ENCODE assay signal across 11 cellular contexts in genomic region chr4:26326791-26327190, GRCh38. TPM values are rescaled to one million over a fixed set of nuclear protein-coding genes. Genes with fewer than 3 reads are reported as not detected.
DNase-seq lines count a peak whose midpoint lies in the region; ATAC-seq and TF ChIP-seq lines count a peak whose summit lies in the region.
"Had no signal": no experiment of that assay in that cellular context is flagged by ENCODE, and none has a peak within 500 bp of the region (broad histone marks: within the 10 kb centered on the region; RNA-seq: fewer than 3 reads in every experiment).

No MANE protein-coding gene starts in this region.

- DNase-seq in activated CD4-positive, alpha-beta T cell treated with anti-CD3 and anti-CD28 coated beads, Interleukin-2, amount 10 ng/mL, durations not matched to agents 24 days and 14 days = no peak
- DNase-seq in activated CD4-positive, alpha-beta T cell treated with anti-CD3 and anti-CD28 coated beads for 4 hours = no peak
- peak; percentile 34 for DNase-seq in NB4 (ENCODE audit: low read depth)
- DNase-seq in cardiac fibroblast (ENCODE audit: low read depth in 2 of 2) = peak; percentile 71 to 96
- peak; percentile 20 for DNase-seq in retinal pigment epithelial cell (ENCODE audit: low read depth)
- DNase-seq in NCI-H526 treated with DMSO at 0.1 percent for 48 hours (lab: John Stamatoyannopoulos, UW) = no peak
- DNase-seq: activated effector memory CD4-positive, alpha-beta T cell treated with anti-CD3 and anti-CD28 coated beads, Interleukin-2, amount 50 U/mL, for 16 hours; BE2C; NCI-H82 had no signal

- peak overlapping the region; percentile 38 for H3K27ac Mint-ChIP-seq in activated CD4-positive, alpha-beta T cell treated with anti-CD3 and anti-CD28 coated beads, Interleukin-2, amount 10 ng/mL, durations not matched to agents 24 days and 14 days

- intact Hi-C loops in activated CD4-positive, alpha-beta T cell treated with anti-CD3 and anti-CD28 coated beads, Interleukin-2, amount 10 ng/mL, durations not matched to agents 24 days and 14 days (cut with micrococcal nuclease) = no loop called here

- H3K27me3 Mint-ChIP-seq in activated CD4-positive, alpha-beta T cell treated with anti-CD3 and anti-CD28 coated beads, Interleukin-2, amount 10 ng/mL, durations not matched to agents 24 days and 14 days = no peaks in the 10 kb centered on the region

- H3K9me3 Mint-ChIP-seq in activated CD4-positive, alpha-beta T cell treated with anti-CD3 and anti-CD28 coated beads, Interleukin-2, amount 10 ng/mL, durations not matched to agents 24 days and 14 days = no peaks in the 10 kb centered on the region

- H3K36me3 Mint-ChIP-seq in activated CD4-positive, alpha-beta T cell treated with anti-CD3 and anti-CD28 coated beads, Interleukin-2, amount 10 ng/mL, durations not matched to agents 24 days and 14 days (ENCODE audit: low read depth) = peaks cover 54% of the 10 kb centered on the region

- H3K4me3 ChIP-seq in NB4 (ENCODE audit: low read depth, low read length) (no peak overlapping the region), cardiac fibroblast (replicated peaks in 1 of 2; ENCODE audit: low read depth in 2 of 2, low read length in 2 of 2) (no peak overlapping the region), retinal pigment epithelial cell (ENCODE audit: low read length) (no peak overlapping the region)

- H3K4me1 Mint-ChIP-seq in activated CD4-positive, alpha-beta T cell treated with anti-CD3 and anti-CD28 coated beads, Interleukin-2, amount 10 ng/mL, durations not matched to agents 24 days and 14 days = peaks cover 57% of the 10 kb centered on the region

- no peak for TF ChIP-seq POLR2A in NB4 (IDR thresholded peaks at IDR 0.05; ENCODE audit: extremely low read depth, insufficient read length)

- no peak for TF ChIP-seq CTCF in NB4 (IDR thresholded peaks at IDR 0.05; ENCODE audit: low read depth, low read length)
- TF ChIP-seq CTCF in cardiac fibroblast (IDR thresholded peaks at IDR 0.05; ENCODE audit: low read depth, low read length) = no peak
- TF ChIP-seq CTCF in retinal pigment epithelial cell (conservative IDR thresholded peaks at IDR 0.05; ENCODE audit: low read depth, low read length) = no peak

- ATAC-seq in GM21717 (IDR thresholded peaks at IDR 0.05; ENCODE audit: unreplicated experiment) (no peak), GM18502 (IDR thresholded peaks at IDR 0.05; ENCODE audit: poor library complexity, unreplicated experiment) (no peak)

- peak overlapping the region; percentile 67 for H3K4me3 Mint-ChIP-seq in activated CD4-positive, alpha-beta T cell treated with anti-CD3 and anti-CD28 coated beads, Interleukin-2, amount 10 ng/mL, durations not matched to agents 24 days and 14 days

RNA-seq across cellular contexts. Expression of gene RBPJ, which starts 6.0 kb away (rescaled TPM):
- 539 and 547 TPM in 2 replicates for total RNA-seq in activated CD4-positive, alpha-beta T cell treated with anti-CD3 and anti-CD28 coated beads, Interleukin-2, amount 10 ng/mL, durations not matched to agents 24 days and 14 days

Comparison
In these comparisons a context has a peak if more than half of its experiments do, and no peak if none do; other contexts are left out.
1. DNase-seq: peak in NB4 (single experiment), cardiac fibroblast (2 of 2) and retinal pigment epithelial cell (single experiment); none in activated CD4-positive, alpha-beta T cell treated with anti-CD3 and anti-CD28 coated beads, Interleukin-2, amount 10 ng/mL, durations not matched to agents 24 days and 14 days (single experiment), activated CD4-positive, alpha-beta T cell treated with anti-CD3 and anti-CD28 coated beads for 4 hours (0 of 2) and NCI-H526 treated with DMSO at 0.1 percent for 48 hours (single experiment).